In the genomic region with DNA sequence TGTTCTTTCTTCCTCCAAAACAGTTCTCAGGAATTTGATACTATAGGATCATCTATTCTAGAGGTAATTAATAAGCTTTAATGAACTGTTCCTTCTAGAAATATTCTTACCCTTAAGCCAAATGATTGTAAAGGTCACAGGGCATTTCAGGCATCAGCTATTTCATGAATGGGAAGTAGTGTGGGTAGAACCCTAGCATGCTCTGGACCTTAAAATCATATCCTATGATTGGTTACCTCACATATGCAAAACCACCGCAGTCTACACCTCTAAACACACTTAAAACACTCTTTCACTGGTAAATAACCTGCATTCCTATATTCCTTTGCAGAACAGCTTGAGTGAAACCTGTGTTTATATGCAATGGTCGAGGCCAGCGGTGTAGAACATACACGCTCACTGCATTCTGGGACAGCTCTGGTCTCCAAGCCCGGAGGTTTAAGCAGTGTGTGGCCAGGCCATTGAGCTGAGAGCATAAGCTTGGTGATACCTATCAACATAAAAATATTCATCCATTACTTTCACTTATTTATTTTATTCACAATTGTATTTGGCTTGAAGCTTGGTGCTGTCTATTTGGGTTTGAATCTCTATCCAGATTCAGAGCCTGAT, we compare ENCODE assay signal across 15 cellular contexts.
A peak's percentile ranks its signal among the peaks of the same experiment; 100 is the strongest.
DNase-seq lines count a peak whose midpoint lies in the region; ATAC-seq and TF ChIP-seq lines count a peak whose summit lies in the region.
"Had no signal": no experiment of that assay in that cellular context is flagged by ENCODE, and none has a peak within 500 bp of the region (broad histone marks: within the 10 kb centered on the region; RNA-seq: fewer than 3 reads in every experiment).

No MANE protein-coding gene starts in this region.

- H3K4me2 ChIP-seq in Loucy (ENCODE audit: low read depth, low read length, poor library complexity, severe bottlenecking): peak overlapping the region; percentile 82

- peak overlapping the region; percentile 70 for H3K4me3 Mint-ChIP-seq in activated T-cell treated with anti-CD3 and anti-CD28 coated beads, Interleukin-2, amount 50 U/mL, for 4 hours
- H3K4me3 Mint-ChIP-seq in activated naive CD8-positive, alpha-beta T cell: peak overlapping the region; percentile 77
- H3K4me3 Mint-ChIP-seq in stimulated activated memory B cell treated with anti-CD40 and anti-IgM and Interleukin-4, amounts not matched to agents 10 μg/mL and 1 μg/mL and 100 μg/mL, for 72 hours: peak overlapping the region; percentile 1
- no peak overlapping the region for H3K4me3 Mint-ChIP-seq in WTC11
- H3K4me3 Mint-ChIP-seq: nephron had no signal

- H3K9ac ChIP-seq in Loucy (ENCODE audit: low read depth, low read length, poor library complexity, severe bottlenecking): peak overlapping the region; percentile 74

- H3K27me3 Mint-ChIP-seq in activated T-cell treated with anti-CD3 and anti-CD28 coated beads, Interleukin-2, amount 50 U/mL, for 4 hours (ENCODE audit: low read depth): no peaks in the 10 kb centered on the region
- H3K27me3 Mint-ChIP-seq in activated naive CD8-positive, alpha-beta T cell: no peaks in the 10 kb centered on the region
- no peaks in the 10 kb centered on the region for H3K27me3 Mint-ChIP-seq in stimulated activated memory B cell treated with anti-CD40 and anti-IgM and Interleukin-4, amounts not matched to agents 10 μg/mL and 1 μg/mL and 100 μg/mL, for 72 hours
- no peaks in the 10 kb centered on the region; the same call in 1 of the 2 replicates for H3K27me3 Mint-ChIP-seq in WTC11 (ENCODE audit: low read depth)

- peaks cover 79% of the 10 kb centered on the region for H3K4me1 Mint-ChIP-seq in activated T-cell treated with anti-CD3 and anti-CD28 coated beads, Interleukin-2, amount 50 U/mL, for 4 hours (ENCODE audit: low read depth)
- peaks cover 84% of the 10 kb centered on the region for H3K4me1 Mint-ChIP-seq in activated naive CD8-positive, alpha-beta T cell (ENCODE audit: low read depth)
- H3K4me1 Mint-ChIP-seq in stimulated activated memory B cell treated with anti-CD40 and anti-IgM and Interleukin-4, amounts not matched to agents 10 μg/mL and 1 μg/mL and 100 μg/mL, for 72 hours: peaks cover 43% of the 10 kb centered on the region
- H3K4me1 Mint-ChIP-seq in WTC11: peaks cover 19% of the 10 kb centered on the region

- no peaks in the 10 kb centered on the region for H3K79me2 ChIP-seq in Loucy (ENCODE audit: insufficient read depth, low read length)

- no peak for DNase-seq in activated T-cell treated with anti-CD3 and anti-CD28 coated beads, Interleukin-2, amount 50 U/mL, for 4 hours
- no peak for DNase-seq in activated T-cell treated with anti-CD3 and anti-CD28 coated beads, Interleukin-2, amount 50 U/mL, for 1 hour
- no peak for DNase-seq in WTC11 (ENCODE audit: low spot score)
- DNase-seq in DMS 273 (lab: John Stamatoyannopoulos, UW; ENCODE audit: unreplicated experiment): no peak
- DNase-seq: brain microvascular endothelial cell, Caco-2, NCI-H1417 treated with DMSO at 0.1 percent for 48 hours, SIG-M5, T1000 had no signal

- TF ChIP-seq CTCF in Loucy (conservative IDR thresholded peaks at IDR 0.05; ENCODE audit: low read length) (no peak), WTC11 (IDR thresholded peaks at IDR 0.05) (no peak)

- no peaks in the 10 kb centered on the region for H4K20me1 ChIP-seq in Loucy (ENCODE audit: insufficient read depth, low read length, poor library complexity, severe bottlenecking)

- H3K36me3 ChIP-seq in Loucy (ENCODE audit: insufficient read depth, low read length): no peaks in the 10 kb centered on the region
- H3K36me3 ChIP-seq: brain microvascular endothelial cell, vagina had no signal

- H3K27ac Mint-ChIP-seq in activated naive CD8-positive, alpha-beta T cell: peak overlapping the region; percentile 87
- H3K27ac Mint-ChIP-seq in stimulated activated memory B cell treated with anti-CD40 and anti-IgM and Interleukin-4, amounts not matched to agents 10 μg/mL and 1 μg/mL and 100 μg/mL, for 72 hours: peak overlapping the region; percentile 64
- H3K27ac Mint-ChIP-seq in WTC11: no peak overlapping the region
- H3K27ac Mint-ChIP-seq: nephron had no signal

- no peak overlapping the region for H2AFZ ChIP-seq in Loucy (ENCODE audit: low read length)

- POLR2A ChIA-PET in WTC11 (lab: Charles Lee): no interaction called here

- H3K4me3 ChIP-seq in Loucy (ENCODE audit: low read length, poor library complexity, severe bottlenecking): peak overlapping the region; percentile 59
- H3K4me3 ChIP-seq: vagina had no signal

- no peak for ATAC-seq in activated T-cell treated with anti-CD3 and anti-CD28 coated beads, Interleukin-2, amount 50 U/mL, for 4 hours
- peak; percentile 57 for ATAC-seq in stimulated activated memory B cell treated with anti-CD40 and anti-IgM and Interleukin-4, amounts not matched to agents 10 μg/mL and 1 μg/mL and 100 μg/mL, for 72 hours
- ATAC-seq in GM18870 (IDR thresholded peaks at IDR 0.05; ENCODE audit: unreplicated experiment) (no peak), WTC11 (no peak)

- no peaks in the 10 kb centered on the region for H3K36me3 Mint-ChIP-seq in activated T-cell treated with anti-CD3 and anti-CD28 coated beads, Interleukin-2, amount 50 U/mL, for 4 hours (ENCODE audit: insufficient read depth)
- no peaks in the 10 kb centered on the region for H3K36me3 Mint-ChIP-seq in activated naive CD8-positive, alpha-beta T cell
- no peaks in the 10 kb centered on the region for H3K36me3 Mint-ChIP-seq in stimulated activated memory B cell treated with anti-CD40 and anti-IgM and Interleukin-4, amounts not matched to agents 10 μg/mL and 1 μg/mL and 100 μg/mL, for 72 hours
- no peaks in the 10 kb centered on the region for H3K36me3 Mint-ChIP-seq in WTC11

- H3K4me1 ChIP-seq in Loucy (ENCODE audit: insufficient read depth, low read length, poor library complexity, severe bottlenecking): peaks cover 47% of the 10 kb centered on the region
- H3K4me1 ChIP-seq: Caco-2 had no signal

- no peaks in the 10 kb centered on the region for H3K9me3 Mint-ChIP-seq in activated T-cell treated with anti-CD3 and anti-CD28 coated beads, Interleukin-2, amount 50 U/mL, for 4 hours
- H3K9me3 Mint-ChIP-seq in activated naive CD8-positive, alpha-beta T cell (ENCODE audit: low read depth): no peaks in the 10 kb centered on the region
- no peaks in the 10 kb centered on the region for H3K9me3 Mint-ChIP-seq in stimulated activated memory B cell treated with anti-CD40 and anti-IgM and Interleukin-4, amounts not matched to agents 10 μg/mL and 1 μg/mL and 100 μg/mL, for 72 hours
- H3K9me3 Mint-ChIP-seq in WTC11: peaks cover 5% of the 10 kb centered on the region; the same call in 1 of the 2 replicates
- H3K9me3 Mint-ChIP-seq: nephron had no signal

- no peaks in the 10 kb centered on the region for H3K9me3 ChIP-seq in Loucy (ENCODE audit: insufficient read depth, low read depth, low read length)
- H3K9me3 ChIP-seq: Caco-2, vagina had no signal

- CTCF ChIA-PET in WTC11 (lab: Charles Lee): interaction anchor here (0.9 to 5.0 kb wide), 5 partner anchors 38 to 656 kb away, joined by 3 to 31 read pairs (median 8); partner anchors contain the start of gene RASGRP1

- H3F3A ChIP-seq in Loucy (ENCODE audit: low read depth): peaks cover 17% of the 10 kb centered on the region

- H3K27me3 ChIP-seq in Loucy (ENCODE audit: insufficient read depth, low read length, poor library complexity, severe bottlenecking): no peaks in the 10 kb centered on the region
- H3K27me3 ChIP-seq: brain microvascular endothelial cell, vagina had no signal

- H3K9me2 ChIP-seq in Loucy (replicated peaks; ENCODE audit: low read depth, low read length): no peaks in the 10 kb centered on the region

TF ChIP-seq in WTC11, 78 proteins besides CTCF, POLR2A, EP300 and RAD21:
- TF ChIP-seq RELA (CRISPR knock-in tag; IDR thresholded peaks at IDR 0.05; ENCODE audit: borderline replicate concordance) (no peak), ESRRA (CRISPR knock-in tag; IDR thresholded peaks at IDR 0.05; ENCODE audit: borderline replicate concordance) (no peak), OVOL2 (CRISPR knock-in tag; IDR thresholded peaks at IDR 0.05; ENCODE audit: borderline replicate concordance) (no peak), TEAD4 (CRISPR knock-in tag; IDR thresholded peaks at IDR 0.05) (no peak), ZNF219 (CRISPR knock-in tag; IDR thresholded peaks at IDR 0.05; ENCODE audit: borderline replicate concordance) (no peak), SMAD3 (CRISPR knock-in tag; IDR thresholded peaks at IDR 0.05; ENCODE audit: borderline replicate concordance) (no peak), KAT7 (CRISPR knock-in tag; IDR thresholded peaks at IDR 0.05; ENCODE audit: borderline replicate concordance) (no peak), NFYB (CRISPR knock-in tag; conservative IDR thresholded peaks at IDR 0.05; ENCODE audit: low read depth) (no peak)
- TF ChIP-seq, protein P1, sequence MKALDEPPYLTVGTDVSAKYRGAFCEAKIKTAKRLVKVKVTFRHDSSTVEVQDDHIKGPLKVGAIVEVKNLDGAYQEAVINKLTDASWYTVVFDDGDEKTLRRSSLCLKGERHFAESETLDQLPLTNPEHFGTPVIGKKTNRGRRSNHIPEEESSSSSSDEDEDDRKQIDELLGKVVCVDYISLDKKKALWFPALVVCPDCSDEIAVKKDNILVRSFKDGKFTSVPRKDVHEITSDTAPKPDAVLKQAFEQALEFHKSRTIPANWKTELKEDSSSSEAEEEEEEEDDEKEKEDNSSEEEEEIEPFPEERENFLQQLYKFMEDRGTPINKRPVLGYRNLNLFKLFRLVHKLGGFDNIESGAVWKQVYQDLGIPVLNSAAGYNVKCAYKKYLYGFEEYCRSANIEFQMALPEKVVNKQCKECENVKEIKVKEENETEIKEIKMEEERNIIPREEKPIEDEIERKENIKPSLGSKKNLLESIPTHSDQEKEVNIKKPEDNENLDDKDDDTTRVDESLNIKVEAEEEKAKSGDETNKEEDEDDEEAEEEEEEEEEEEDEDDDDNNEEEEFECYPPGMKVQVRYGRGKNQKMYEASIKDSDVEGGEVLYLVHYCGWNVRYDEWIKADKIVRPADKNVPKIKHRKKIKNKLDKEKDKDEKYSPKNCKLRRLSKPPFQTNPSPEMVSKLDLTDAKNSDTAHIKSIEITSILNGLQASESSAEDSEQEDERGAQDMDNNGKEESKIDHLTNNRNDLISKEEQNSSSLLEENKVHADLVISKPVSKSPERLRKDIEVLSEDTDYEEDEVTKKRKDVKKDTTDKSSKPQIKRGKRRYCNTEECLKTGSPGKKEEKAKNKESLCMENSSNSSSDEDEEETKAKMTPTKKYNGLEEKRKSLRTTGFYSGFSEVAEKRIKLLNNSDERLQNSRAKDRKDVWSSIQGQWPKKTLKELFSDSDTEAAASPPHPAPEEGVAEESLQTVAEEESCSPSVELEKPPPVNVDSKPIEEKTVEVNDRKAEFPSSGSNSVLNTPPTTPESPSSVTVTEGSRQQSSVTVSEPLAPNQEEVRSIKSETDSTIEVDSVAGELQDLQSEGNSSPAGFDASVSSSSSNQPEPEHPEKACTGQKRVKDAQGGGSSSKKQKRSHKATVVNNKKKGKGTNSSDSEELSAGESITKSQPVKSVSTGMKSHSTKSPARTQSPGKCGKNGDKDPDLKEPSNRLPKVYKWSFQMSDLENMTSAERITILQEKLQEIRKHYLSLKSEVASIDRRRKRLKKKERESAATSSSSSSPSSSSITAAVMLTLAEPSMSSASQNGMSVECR (CRISPR knock-in tag; IDR thresholded peaks at IDR 0.05; ENCODE audit: borderline replicate concordance): no peak
